In the genomic region with DNA sequence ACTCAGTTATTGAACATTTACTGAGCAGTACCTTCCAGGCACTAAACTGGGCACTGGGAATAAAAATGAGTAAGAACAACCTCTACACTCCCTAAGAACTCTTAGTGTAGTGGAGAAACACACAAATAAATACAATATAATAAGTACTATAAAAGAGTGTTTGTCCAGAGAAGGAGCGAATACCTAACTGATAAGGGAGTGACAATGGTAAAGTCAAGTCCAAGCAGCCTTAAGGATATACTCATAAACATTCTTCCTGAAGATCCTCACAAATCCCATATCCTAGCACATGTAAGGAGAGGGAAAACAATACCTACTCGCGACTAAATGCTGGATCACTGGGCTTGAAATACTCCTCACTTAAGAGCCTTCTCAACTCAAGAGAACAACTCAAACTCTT, we compare ENCODE assay signal across 29 cellular contexts.
"Had no signal": no experiment of that assay in that cellular context is flagged by ENCODE, and none has a peak within 500 bp of the region (broad histone marks: within the 10 kb centered on the region; RNA-seq: fewer than 3 reads in every experiment).

No MANE protein-coding gene starts in this region.

- H3K36me3 ChIP-seq: adrenal gland, breast epithelium had no signal

- H3K27ac Mint-ChIP-seq: activated CD4-positive, alpha-beta T cell treated with anti-CD3 and anti-CD28 coated beads, Interleukin-2, amount 10 ng/mL, durations not matched to agents 24 days and 14 days; activated CD8-positive, alpha-beta T cell treated with anti-CD3 and anti-CD28 coated beads for 36 hours; activated naive CD4-positive, alpha-beta T cell treated with anti-CD3 and anti-CD28 coated beads for 36 hours; activated naive CD4-positive, alpha-beta T cell treated with anti-CD3 and anti-CD28 coated beads, Interleukin-2, amount 50 U/mL, for 72 hours; activated T-helper 1 cell treated with anti-CD3 and anti-CD28 coated beads, Interleukin-12 subunit alpha, Interleukin-12 subunit beta, Interleukin-2, Interleukin-4 antibody, amounts not matched to agents 30 ng/mL and 10 ng/mL and 1 ng/mL, durations not matched to agents 14 hours and 24 hours and 36 hours had no signal

- H3K9me3 Mint-ChIP-seq: activated CD4-positive, alpha-beta T cell treated with anti-CD3 and anti-CD28 coated beads, Interleukin-2, amount 10 ng/mL, durations not matched to agents 24 days and 14 days; activated CD8-positive, alpha-beta T cell treated with anti-CD3 and anti-CD28 coated beads for 36 hours; activated naive CD4-positive, alpha-beta T cell treated with anti-CD3 and anti-CD28 coated beads for 36 hours; activated naive CD4-positive, alpha-beta T cell treated with anti-CD3 and anti-CD28 coated beads, Interleukin-2, amount 50 U/mL, for 72 hours; activated T-cell treated with anti-CD3 and anti-CD28 coated beads, Interleukin-2, amount 50 U/mL, for 4 hours; activated T-helper 1 cell treated with anti-CD3 and anti-CD28 coated beads, Interleukin-12 subunit alpha, Interleukin-12 subunit beta, Interleukin-2, Interleukin-4 antibody, amounts not matched to agents 30 ng/mL and 10 ng/mL and 1 ng/mL, durations not matched to agents 14 hours and 24 hours and 36 hours had no signal

- H3K4me1 ChIP-seq: breast epithelium had no signal

- H3K27ac ChIP-seq: body of pancreas, breast epithelium, KMS-11, PC-9, RWPE1 had no signal

- H3K4me3 ChIP-seq: adrenal gland, body of pancreas, breast epithelium, PC-9 had no signal

- H3K27me3 Mint-ChIP-seq: activated CD4-positive, alpha-beta T cell treated with anti-CD3 and anti-CD28 coated beads, Interleukin-2, amount 10 ng/mL, durations not matched to agents 24 days and 14 days; activated CD8-positive, alpha-beta T cell treated with anti-CD3 and anti-CD28 coated beads for 36 hours had no signal

- H3K9me3 ChIP-seq: adrenal gland, body of pancreas, breast epithelium had no signal

- H3K4me3 Mint-ChIP-seq: activated CD4-positive, alpha-beta T cell treated with anti-CD3 and anti-CD28 coated beads, Interleukin-2, amount 10 ng/mL, durations not matched to agents 24 days and 14 days; activated CD8-positive, alpha-beta T cell treated with anti-CD3 and anti-CD28 coated beads for 36 hours; activated naive CD4-positive, alpha-beta T cell treated with anti-CD3 and anti-CD28 coated beads for 36 hours; activated T-cell treated with anti-CD3 and anti-CD28 coated beads, Interleukin-2, amount 50 U/mL, for 4 hours; activated T-helper 1 cell treated with anti-CD3 and anti-CD28 coated beads, Interleukin-12 subunit alpha, Interleukin-12 subunit beta, Interleukin-2, Interleukin-4 antibody, amounts not matched to agents 30 ng/mL and 10 ng/mL and 1 ng/mL, durations not matched to agents 14 hours and 24 hours and 36 hours had no signal

- DNase-seq: activated CD4-positive, alpha-beta T cell treated with anti-CD3 and anti-CD28 coated beads, Interleukin-2, amount 10 ng/mL, durations not matched to agents 24 days and 14 days; activated CD4-positive, alpha-beta T cell treated with anti-CD3 and anti-CD28 coated beads, Interleukin-2, amount 50 U/mL, for 4 hours; activated CD8-positive, alpha-beta T cell treated with anti-CD3 and anti-CD28 coated beads for 36 hours; activated gamma-delta T cell treated with Interleukin-2 at 50 U/mL for 16 hours; activated naive CD4-positive, alpha-beta T cell treated with anti-CD3 and anti-CD28 coated beads for 36 hours; activated T-cell treated with anti-CD3 and anti-CD28 coated beads for 4 hours; activated T-cell treated with anti-CD3 and anti-CD28 coated beads, Interleukin-2, amount 50 U/mL, for 4 hours; adrenal gland; body of pancreas; NCI-H1048; NCI-H1105 treated with DMSO at 0.1 percent for 48 hours; NCI-H1436; NCI-H1694; NCI-H2029; NCI-H345; NCI-H524 treated with DMSO at 0.1 percent for 48 hours; PC-9; SIG-M5; SW 1271; T-helper 1 cell had no signal

- ATAC-seq: activated CD8-positive, alpha-beta T cell treated with anti-CD3 and anti-CD28 coated beads for 36 hours; activated naive CD4-positive, alpha-beta T cell treated with anti-CD3 and anti-CD28 coated beads, Interleukin-2, amount 50 U/mL, for 72 hours; activated T-cell treated with anti-CD3 and anti-CD28 coated beads, Interleukin-2, amount 50 U/mL, for 4 hours; body of pancreas; Right ventricle myocardium inferior had no signal

- FAIRE-seq: astrocyte, RCC 7860, TTC549 had no signal

- H3K9ac ChIP-seq: KMS-11 had no signal
